Comparison of ENCODE assay signal across 28 cellular contexts in the genomic region with DNA sequence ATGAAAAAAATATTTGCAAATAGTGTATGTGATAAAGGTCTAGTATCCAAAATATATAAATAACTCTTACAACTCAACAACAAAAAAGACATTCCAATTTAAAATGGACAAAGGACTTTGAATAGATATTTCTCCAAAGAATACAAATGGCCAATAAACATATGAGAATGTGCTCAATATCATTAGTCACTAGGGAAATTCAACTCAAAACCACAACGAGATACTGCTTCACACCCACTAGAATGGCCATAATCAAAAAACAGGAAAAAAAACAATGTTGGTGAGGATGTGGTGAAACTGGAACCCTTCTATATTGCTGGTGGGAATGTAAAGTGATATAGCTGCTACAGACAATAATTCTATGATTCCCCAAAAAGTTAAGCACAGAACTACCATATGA.
"Had no signal": no experiment of that assay in that cellular context is flagged by ENCODE, and none has a peak within 500 bp of the region (broad histone marks: within the 10 kb centered on the region; RNA-seq: fewer than 3 reads in every experiment).

No MANE protein-coding gene starts in this region.

- H3K4me3 ChIP-seq: Peyer's patch, SJCRH30 had no signal

- H3K27me3 Mint-ChIP-seq: activated B cell treated with CpG ODN at 0.5 μM for 24 hours; activated CD4-positive, alpha-beta T cell treated with anti-CD3 and anti-CD28 coated beads, Interleukin-2, amount 10 ng/mL, durations not matched to agents 24 days and 14 days; activated CD8-positive, alpha-beta memory T cell treated with anti-CD3 and anti-CD28 coated beads, Interleukin-2, amount 10 ng/mL, durations not matched to agents 7 days and 5 days; activated naive CD4-positive, alpha-beta T cell treated with anti-CD3 and anti-CD28 coated beads, Interleukin-2, amount 50 U/mL, for 24 hours; activated T-cell treated with anti-CD3 and anti-CD28 coated beads, Interleukin-2, amount 50 U/mL, for 24 hours; brain; central memory CD8-positive, alpha-beta T cell had no signal

- H3K9ac ChIP-seq: SK-N-SH had no signal

- H3K27me3 ChIP-seq: Peyer's patch, SJCRH30 had no signal

- H3K27ac Mint-ChIP-seq: activated B cell treated with CpG ODN at 0.5 μM for 24 hours; activated CD4-positive, alpha-beta T cell treated with anti-CD3 and anti-CD28 coated beads, Interleukin-2, amount 10 ng/mL, durations not matched to agents 24 days and 14 days; activated CD8-positive, alpha-beta memory T cell treated with anti-CD3 and anti-CD28 coated beads, Interleukin-2, amount 10 ng/mL, durations not matched to agents 7 days and 5 days; activated naive CD4-positive, alpha-beta T cell treated with anti-CD3 and anti-CD28 coated beads, Interleukin-2, amount 50 U/mL, for 24 hours; activated T-cell treated with anti-CD3 and anti-CD28 coated beads, Interleukin-2, amount 50 U/mL, for 24 hours; activated T-helper 1 cell treated with anti-CD3 and anti-CD28 coated beads, Interleukin-12 subunit alpha, Interleukin-12 subunit beta, Interleukin-2, Interleukin-4 antibody, amounts not matched to agents 30 ng/mL and 10 ng/mL and 1 ng/mL, durations not matched to agents 14 hours and 24 hours and 36 hours; brain had no signal

- H3K4me1 Mint-ChIP-seq: activated B cell treated with CpG ODN at 0.5 μM for 24 hours; activated naive CD4-positive, alpha-beta T cell treated with anti-CD3 and anti-CD28 coated beads, Interleukin-2, amount 50 U/mL, for 24 hours; brain; central memory CD8-positive, alpha-beta T cell had no signal

- H3K4me3 Mint-ChIP-seq: activated B cell treated with CpG ODN at 0.5 μM for 24 hours; activated CD4-positive, alpha-beta T cell treated with anti-CD3 and anti-CD28 coated beads, Interleukin-2, amount 10 ng/mL, durations not matched to agents 24 days and 14 days; activated CD8-positive, alpha-beta memory T cell treated with anti-CD3 and anti-CD28 coated beads, Interleukin-2, amount 10 ng/mL, durations not matched to agents 7 days and 5 days; activated naive CD4-positive, alpha-beta T cell treated with anti-CD3 and anti-CD28 coated beads, Interleukin-2, amount 50 U/mL, for 24 hours; activated T-cell treated with anti-CD3 and anti-CD28 coated beads, Interleukin-2, amount 50 U/mL, for 24 hours; activated T-helper 1 cell treated with anti-CD3 and anti-CD28 coated beads, Interleukin-12 subunit alpha, Interleukin-12 subunit beta, Interleukin-2, Interleukin-4 antibody, amounts not matched to agents 30 ng/mL and 10 ng/mL and 1 ng/mL, durations not matched to agents 14 hours and 24 hours and 36 hours; brain; central memory CD8-positive, alpha-beta T cell had no signal

- H3K9me2 ChIP-seq: SK-N-SH had no signal

- H3K9me3 Mint-ChIP-seq: activated B cell treated with CpG ODN at 0.5 μM for 24 hours; activated CD4-positive, alpha-beta T cell treated with anti-CD3 and anti-CD28 coated beads, Interleukin-2, amount 10 ng/mL, durations not matched to agents 24 days and 14 days; activated naive CD4-positive, alpha-beta T cell treated with anti-CD3 and anti-CD28 coated beads, Interleukin-2, amount 50 U/mL, for 24 hours; activated T-cell treated with anti-CD3 and anti-CD28 coated beads, Interleukin-2, amount 50 U/mL, for 24 hours; activated T-helper 1 cell treated with anti-CD3 and anti-CD28 coated beads, Interleukin-12 subunit alpha, Interleukin-12 subunit beta, Interleukin-2, Interleukin-4 antibody, amounts not matched to agents 30 ng/mL and 10 ng/mL and 1 ng/mL, durations not matched to agents 14 hours and 24 hours and 36 hours; brain; central memory CD8-positive, alpha-beta T cell had no signal

- ATAC-seq: activated CD8-positive, alpha-beta memory T cell treated with anti-CD3 and anti-CD28 coated beads, Interleukin-2, amount 10 ng/mL, durations not matched to agents 7 days and 5 days had no signal

- H3K4me2 ChIP-seq: SK-N-SH had no signal

- DNase-seq: activated B cell treated with CpG ODN at 0.5 μM for 24 hours; activated CD4-positive, alpha-beta T cell treated with anti-CD3 and anti-CD28 coated beads for 1 hour; activated CD4-positive, alpha-beta T cell treated with anti-CD3 and anti-CD28 coated beads, Interleukin-2, amount 10 ng/mL, durations not matched to agents 24 days and 14 days; activated CD4-positive, alpha-beta T cell treated with anti-CD3 and anti-CD28 coated beads, Interleukin-2, amount 50 U/mL, for 48 hours; activated CD8-positive, alpha-beta memory T cell treated with anti-CD3 and anti-CD28 coated beads, Interleukin-2, amount 10 ng/mL, durations not matched to agents 7 days and 5 days; activated effector memory CD4-positive, alpha-beta T cell treated with Interleukin-2 at 50 U/mL for 16 hours; activated naive CD4-positive, alpha-beta T cell; activated T-cell treated with anti-CD3 and anti-CD28 coated beads, Interleukin-2, amount 50 U/mL, for 24 hours; aorta; MM.1S; NCI-H1048; NCI-H146; NCI-H187 treated with DMSO at 0.1 percent for 48 hours; NCI-H2081 treated with DMSO at 0.1 percent for 48 hours; NCI-H2171; NCI-H226; NCI-H526; NCI-H82; Peyer's patch; Right ventricle myocardium superior; SJCRH30; SK-N-SH; T-helper 1 cell had no signal

- H3K27ac ChIP-seq: Peyer's patch, RWPE1, SJCRH30 had no signal

- H3K9me3 ChIP-seq: Peyer's patch, SJCRH30, SK-N-SH had no signal

- H3K4me1 ChIP-seq: Peyer's patch, SJCRH30 had no signal
